In genomic region chr2:86719637-86720540, GRCh38 we compare ENCODE assay signal across 8 cellular contexts. TPM values are rescaled to one million over a fixed set of nuclear protein-coding genes. Genes with fewer than 3 reads are reported as not detected.
A peak's percentile ranks its signal among the peaks of the same experiment; 100 is the strongest.
DNase-seq lines count a peak whose midpoint lies in the region; ATAC-seq and TF ChIP-seq lines count a peak whose summit lies in the region.
"Not testable (repeated sequence)": the region's sequence is repeated elsewhere in the genome, so short reads cannot be mapped to it uniquely, and the experiment has no call there.

RMND5A (plus strand) TSS chr2:86720291; CDS start chr2:86720668, 377 bp downstream.

- TF ChIP-seq POLR2A in NB4 (IDR thresholded peaks at IDR 0.05; ENCODE audit: extremely low read depth, insufficient read length): peak; percentile 51

- peak within 1 kb of the TSS in 3 of 5 donors; percentile 46 to 68 (median 58) for H3K9ac ChIP-seq in subcutaneous abdominal adipose tissue (ENCODE audit: low read length in 5 of 5)

- H3K4me1 ChIP-seq in subcutaneous abdominal adipose tissue (ENCODE audit: control insufficient read depth in 5 of 5, insufficient read depth in 5 of 5, low read length in 5 of 5): not testable (repeated sequence)

- not testable (repeated sequence) for H3K9me3 Mint-ChIP-seq in activated naive CD4-positive, alpha-beta T cell treated with anti-CD3 and anti-CD28 coated beads, Interleukin-2, amount 50 U/mL, for 72 hours

- not testable (repeated sequence) for H3K9me3 ChIP-seq in subcutaneous abdominal adipose tissue (ENCODE audit: control insufficient read depth in 5 of 5, low read length in 5 of 5)

- H3K27ac ChIP-seq in subcutaneous abdominal adipose tissue (ENCODE audit: low read depth, low read length): peak within 1 kb of the TSS; percentile 54

- not testable (repeated sequence) for H3K27me3 ChIP-seq in subcutaneous abdominal adipose tissue (ENCODE audit: control insufficient read depth in 5 of 5, insufficient read depth in 4 of 5, low read length in 5 of 5)

- peak within 1 kb of the TSS; percentile 66 to 85 for H3K27ac Mint-ChIP-seq in activated naive CD4-positive, alpha-beta T cell treated with anti-CD3 and anti-CD28 coated beads, Interleukin-2, amount 50 U/mL, for 72 hours

- H3K4me3 ChIP-seq in HFF-Myc (replicated peaks; ENCODE audit: low read depth, low read length) (peak within 1 kb of the TSS; percentile 54), NB4 (ENCODE audit: low read depth, low read length) (peak within 1 kb of the TSS; percentile 76), subcutaneous abdominal adipose tissue (ENCODE audit: low read depth in 1 of 5, low read length in 5 of 5) (peak within 1 kb of the TSS; percentile 64 to 72 (median 70))

- H3K36me3 ChIP-seq in subcutaneous abdominal adipose tissue (ENCODE audit: control insufficient read depth in 5 of 5, insufficient read depth in 5 of 5, low read length in 5 of 5): not testable (repeated sequence)

- peak; percentile 77 for DNase-seq in GM03348 (ENCODE audit: low spot score)
- DNase-seq in HFF-Myc (ENCODE audit: extremely low read depth, low read depth): peak; percentile 41
- DNase-seq in NB4 (ENCODE audit: low read depth): peak; percentile 95
- peak; percentile 81 to 89 for DNase-seq in SW 1271 (lab: John Stamatoyannopoulos, UW)
- peak; percentile 94 to 96 for DNase-seq in activated naive CD4-positive, alpha-beta T cell treated with anti-CD3 and anti-CD28 coated beads, Interleukin-2, amount 50 U/mL, for 72 hours (ENCODE audit: low spot score in 2 of 2)
- DNase-seq in globus pallidus (ENCODE audit: low spot score): peak; percentile 87
- peak; percentile 42 for DNase-seq in non-pigmented ciliary epithelial cell (ENCODE audit: low read depth)

- peak; percentile 93 to 95 for ATAC-seq in activated naive CD4-positive, alpha-beta T cell treated with anti-CD3 and anti-CD28 coated beads, Interleukin-2, amount 50 U/mL, for 72 hours

- not testable (repeated sequence) for H3K36me3 Mint-ChIP-seq in activated naive CD4-positive, alpha-beta T cell treated with anti-CD3 and anti-CD28 coated beads, Interleukin-2, amount 50 U/mL, for 72 hours

- TF ChIP-seq CTCF in HFF-Myc (IDR thresholded peaks at IDR 0.05; ENCODE audit: low read depth, low read length, missing control alignments); NB4 (IDR thresholded peaks at IDR 0.05; ENCODE audit: low read depth, low read length): not testable (repeated sequence)

RNA-seq across cellular contexts. Expression of gene RMND5A, which starts in this region (rescaled TPM):
- 10 to 100 TPM; 30.1 to 33.9 TPM for total RNA-seq in activated naive CD4-positive, alpha-beta T cell treated with anti-CD3 and anti-CD28 coated beads, Interleukin-2, amount 50 U/mL, for 72 hours

Comparison
In these comparisons a context has a peak if more than half of its experiments do, and no peak if none do; other contexts are left out.
1. Peak in every context shown above with its lines: DNase-seq, ATAC-seq, H3K4me3 ChIP-seq and H3K27ac ChIP-seq.
2. DNase-seq: peak in every context shown above with its lines; median percentile 95 in NB4; 95 in activated naive CD4-positive, alpha-beta T cell treated with anti-CD3 and anti-CD28 coated beads, Interleukin-2, amount 50 U/mL, for 72 hours; 87 in globus pallidus; 85 in SW 1271; 77 in GM03348; 42 in non-pigmented ciliary epithelial cell; 41 in HFF-Myc.